8 cellular contexts compared by ENCODE assay signal in the genomic region with DNA sequence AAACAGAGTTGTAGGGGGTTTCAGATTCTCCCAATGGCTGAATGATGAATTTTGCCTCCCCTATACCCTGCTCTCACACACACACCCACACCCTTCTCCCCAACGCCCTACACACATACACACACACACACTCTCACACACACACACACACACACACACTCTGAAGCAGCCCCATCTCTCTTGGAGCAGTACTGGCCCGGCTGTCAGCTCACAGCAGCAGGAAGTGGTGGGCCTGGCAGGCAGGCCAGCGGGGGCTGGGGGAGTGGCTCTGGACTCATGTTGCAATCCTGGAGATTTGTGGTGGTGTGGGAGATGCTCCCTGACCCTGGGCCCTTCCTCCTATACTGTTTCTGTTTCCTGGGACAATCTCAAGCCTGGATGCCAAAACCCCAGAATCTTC. TPM values are rescaled to one million over a fixed set of nuclear protein-coding genes. Genes with fewer than 3 reads are reported as not detected.
DNase-seq lines count a peak whose midpoint lies in the region; ATAC-seq and TF ChIP-seq lines count a peak whose summit lies in the region.

No MANE protein-coding gene starts in this region.

- no peaks in the 10 kb centered on the region for H3K27me3 ChIP-seq in neural progenitor cell

- H3K9ac ChIP-seq in neural progenitor cell = no peak overlapping the region

- DNase-seq in ELR (ENCODE audit: low read depth) = peak; percentile 79
- peak; percentile 93 for DNase-seq in NCI-H226
- no peak for DNase-seq in central memory CD8-positive, alpha-beta T cell (ENCODE audit: low spot score in 2 of 2)
- peak; percentile 42 for DNase-seq in neural progenitor cell (ENCODE audit: low spot score)
- no peak for DNase-seq in HUDEP-2 (lab: John Stamatoyannopoulos, UW; ENCODE audit: unreplicated experiment in 76 of 76)
- no peak for DNase-seq in NCI-H2081 (lab: John Stamatoyannopoulos, UW)
- DNase-seq in cortex of kidney (lab: John Stamatoyannopoulos, UW) = no peak
- no peak for DNase-seq in NCI-H2171 (lab: John Stamatoyannopoulos, UW)

- no peak overlapping the region for H3K4me3 ChIP-seq in neural progenitor cell

- no peak for TF ChIP-seq CTCF in neural progenitor cell (IDR thresholded peaks at IDR 0.05)

- no peaks in the 10 kb centered on the region for H4K20me1 ChIP-seq in neural progenitor cell (ENCODE audit: low read depth)

- H3K9me3 Mint-ChIP-seq in central memory CD8-positive, alpha-beta T cell = no peaks in the 10 kb centered on the region
- H3K9me3 Mint-ChIP-seq in neural progenitor cell = no peaks in the 10 kb centered on the region

- H3K4me2 ChIP-seq in neural progenitor cell = peak overlapping the region; percentile 31

- no peak overlapping the region for H3K27ac ChIP-seq in neural progenitor cell

- peaks cover 60% of the 10 kb centered on the region for H3K4me1 Mint-ChIP-seq in central memory CD8-positive, alpha-beta T cell
- peaks cover 54% of the 10 kb centered on the region for H3K4me1 Mint-ChIP-seq in neural progenitor cell

- peaks cover 41% of the 10 kb centered on the region for H3K4me1 ChIP-seq in neural progenitor cell

- no peaks in the 10 kb centered on the region for H3K9me3 ChIP-seq in neural progenitor cell (ENCODE audit: low read depth)

- peak overlapping the region; percentile 82 for H3K27ac Mint-ChIP-seq in central memory CD8-positive, alpha-beta T cell (ENCODE audit: low read depth)
- H3K27ac Mint-ChIP-seq in neural progenitor cell = peak overlapping the region; percentile 60

- H3K36me3 Mint-ChIP-seq in central memory CD8-positive, alpha-beta T cell (ENCODE audit: insufficient read depth) = peaks cover 42% of the 10 kb centered on the region
- H3K36me3 Mint-ChIP-seq in neural progenitor cell = peaks cover 15% of the 10 kb centered on the region

- peak overlapping the region; percentile 5 for H2AFZ ChIP-seq in neural progenitor cell (replicated peaks)

- no peaks in the 10 kb centered on the region for H3K27me3 Mint-ChIP-seq in central memory CD8-positive, alpha-beta T cell
- peaks cover 6% of the 10 kb centered on the region for H3K27me3 Mint-ChIP-seq in neural progenitor cell (ENCODE audit: insufficient read depth, low read depth)

- peak overlapping the region; percentile 91 for H3K4me3 Mint-ChIP-seq in central memory CD8-positive, alpha-beta T cell
- peak overlapping the region; percentile 14 for H3K4me3 Mint-ChIP-seq in neural progenitor cell

- H3K79me2 ChIP-seq in neural progenitor cell (ENCODE audit: low read depth) = no peaks in the 10 kb centered on the region

- peaks cover 3% of the 10 kb centered on the region for H3F3A ChIP-seq in neural progenitor cell (ENCODE audit: low read depth)

- no peak for ATAC-seq in central memory CD8-positive, alpha-beta T cell (replicated peaks; ENCODE audit: extremely low read depth, poor library complexity, severe bottlenecking)

- no peaks in the 10 kb centered on the region for H3K36me3 ChIP-seq in neural progenitor cell

RNA-seq across cellular contexts. Expression of gene IKBKE, which starts 2.2 kb away (rescaled TPM):
- 0.26 and 2.7 TPM in 2 replicates for total RNA-seq in neural progenitor cell (ENCODE audit: low replicate concordance)

RNA-seq across cellular contexts. Expression of gene RASSF5, which starts 34.9 kb away (rescaled TPM):
- 0.19 and 0.43 TPM in 2 replicates for total RNA-seq in neural progenitor cell (ENCODE audit: low replicate concordance)

Comparison
In these comparisons a context has a peak if more than half of its experiments do, and no peak if none do; other contexts are left out.
1. DNase-seq: peak in ELR (single experiment), NCI-H226 (single experiment) and neural progenitor cell (single experiment); none in central memory CD8-positive, alpha-beta T cell (0 of 2), HUDEP-2 (0 of 76), NCI-H2081 (0 of 2), cortex of kidney (single experiment) and NCI-H2171 (single experiment).